Comparison of ENCODE assay signal across 22 cellular contexts in the genomic region with DNA sequence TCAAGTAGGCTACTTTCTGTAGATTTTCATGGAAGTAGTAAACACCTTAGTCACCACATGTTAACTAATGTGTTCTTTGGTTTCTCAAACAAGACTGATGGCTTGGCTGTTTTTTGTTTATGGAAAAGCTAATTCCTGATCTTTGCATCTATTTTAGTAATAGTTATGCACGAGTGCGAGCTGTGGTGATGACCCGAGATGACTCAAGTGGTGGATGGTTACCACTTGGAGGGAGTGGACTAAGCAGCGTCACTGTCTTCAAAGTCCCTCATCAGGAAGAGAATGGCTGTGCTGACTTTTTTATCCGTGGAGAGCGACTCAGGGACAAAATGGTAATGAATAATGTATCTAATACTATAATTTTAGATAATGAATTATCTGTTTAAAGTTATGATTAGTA. TPM values are rescaled to one million over a fixed set of nuclear protein-coding genes. Genes with fewer than 3 reads are reported as not detected.
DNase-seq lines count a peak whose midpoint lies in the region; ATAC-seq, FAIRE-seq and TF ChIP-seq lines count a peak whose summit lies in the region.
"Had no signal": no experiment of that assay in that cellular context is flagged by ENCODE, and none has a peak within 500 bp of the region (broad histone marks: within the 10 kb centered on the region; RNA-seq: fewer than 3 reads in every experiment).

No MANE protein-coding gene starts in this region.

- in situ Hi-C loops in K562 (cut with MboI), result no loop called here

- FAIRE-seq in K562 (lab: Jason Lieb, UNC), result peak; percentile 37

- H3K79me1 ChIP-seq in H9 (ENCODE audit: insufficient read depth, low read depth, low read length, poor library complexity, severe bottlenecking), result peaks cover 8% of the 10 kb centered on the region

- H2AK5ac ChIP-seq in H9 (ENCODE audit: insufficient read length, low read length), result no peak overlapping the region

- TF ChIP-seq POLR2A in K562 (conservative IDR thresholded peaks at IDR 0.05), result no peak

- no peak overlapping the region for H2BK120ac ChIP-seq in H9 (ENCODE audit: low read depth, low read length, poor library complexity, severe bottlenecking)

- H2AFZ ChIP-seq in H9 (ENCODE audit: low read length), result no peak overlapping the region
- H2AFZ ChIP-seq in K562 (ENCODE audit: low read depth, low read length), result no peak overlapping the region

- ATAC-seq in K562, result no peak
- ATAC-seq: foreskin keratinocyte had no signal

- intact Hi-C loops in K562 (cut with micrococcal nuclease), result no loop called here

- no peaks in the 10 kb centered on the region for H3K9me1 ChIP-seq in K562 (ENCODE audit: control insufficient read depth, insufficient read depth, low read length)

- no peak overlapping the region for H3K4me2 ChIP-seq in H9 (ENCODE audit: insufficient read depth, insufficient read length, low read length)
- H3K4me2 ChIP-seq in K562 (ENCODE audit: insufficient read depth, low read length), result no peak overlapping the region

- no peak overlapping the region for H2BK5ac ChIP-seq in H9 (ENCODE audit: insufficient read length, low read length)

- no peak overlapping the region for H3K27ac ChIP-seq in AG04450 (ENCODE audit: low read depth, low read length)
- H3K27ac ChIP-seq in H9 (ENCODE audit: insufficient read length, low read depth, low read length), result no peak overlapping the region
- H3K27ac ChIP-seq in K562 (ENCODE audit: extremely low read depth, low read depth, low read length), result no peak overlapping the region
- H3K27ac ChIP-seq: foreskin keratinocyte, prostate gland had no signal

- no peak overlapping the region for H2BK20ac ChIP-seq in H9 (ENCODE audit: low read depth, low read length, poor library complexity, severe bottlenecking)

- peaks cover 13 to 21% of the 10 kb centered on the region in 2 experiments for H3K4me1 Mint-ChIP-seq in H9
- H3K4me1 Mint-ChIP-seq: nephron progenitor cell had no signal

- H2BK12ac ChIP-seq in H9 (ENCODE audit: insufficient read length, low read depth, low read length), result no peak overlapping the region

- CTCF ChIA-PET in AG04450 (lab: Charles Lee) (interaction anchor here (0.7 to 1.1 kb wide), 2 partner anchors 303 to 318 kb away, joined by 3 read pairs; no protein-coding TSS in a partner anchor), K562 (lab: Yijun Ruan, JAX; ENCODE audit: low intra/inter-chr PET ratio) (no interaction called here)

- no peak for TF ChIP-seq CTCF in AG04450 (IDR thresholded peaks at IDR 0.05; ENCODE audit: low read depth, low read length)
- TF ChIP-seq CTCF in H9 (conservative IDR thresholded peaks at IDR 0.05), result no peak
- no peak for TF ChIP-seq CTCF in K562 (IDR thresholded peaks at IDR 0.05 in 2 of 3, conservative IDR thresholded peaks at IDR 0.05 in 1 of 3; ENCODE audit: insufficient read depth in 2 of 3, low read depth in 1 of 3, low read length in 3 of 3)

- peak overlapping the region in 2 of 3 experiments; percentile 9 to 67; a peak in 4 of 7 replicates for H3K27ac Mint-ChIP-seq in H9
- H3K27ac Mint-ChIP-seq: activated CD4-positive, alpha-beta T cell treated with anti-CD3 and anti-CD28 coated beads, Interleukin-2, amount 10 ng/mL, durations not matched to agents 24 days and 14 days had no signal

- no peak for TF ChIP-seq EP300 in K562 (IDR thresholded peaks at IDR 0.05; ENCODE audit: low read length)

- H3K79me2 ChIP-seq in H9 (ENCODE audit: insufficient read depth, low read length), result peaks cover 13% of the 10 kb centered on the region; the same call in 1 of the 2 replicates
- H3K79me2 ChIP-seq in K562 (ENCODE audit: control insufficient read depth, insufficient read depth, low read length), result peaks cover 44% of the 10 kb centered on the region

- POLR2A ChIA-PET in AG04450 (lab: Yijun Ruan, JAX) (interaction anchor here (1.1 kb wide), 1 partner anchor 48 kb away, joined by 3 read pairs; no protein-coding TSS in a partner anchor), K562 (lab: Yijun Ruan, JAX) (interaction anchor here (0.6 to 1.0 kb wide), 2 partner anchors 27 to 35 kb away, joined by 3 read pairs; no protein-coding TSS in a partner anchor)

- no peak overlapping the region for H4K91ac ChIP-seq in H9 (ENCODE audit: insufficient read length, low read depth, low read length)

- no peak overlapping the region for H2BK15ac ChIP-seq in H9 (ENCODE audit: low read depth, low read length)

- H3K4ac ChIP-seq in H9 (ENCODE audit: low read depth, low read length), result no peak overlapping the region

- H3K9me3 Mint-ChIP-seq in H9, result no peaks in the 10 kb centered on the region
- H3K9me3 Mint-ChIP-seq: activated CD4-positive, alpha-beta T cell treated with anti-CD3 and anti-CD28 coated beads, Interleukin-2, amount 10 ng/mL, durations not matched to agents 24 days and 14 days; nephron progenitor cell had no signal

- no peak overlapping the region for H3K56ac ChIP-seq in H9 (ENCODE audit: insufficient read length, low read depth, low read length)

- no peak overlapping the region for H3K4me3 Mint-ChIP-seq in H9
- H3K4me3 Mint-ChIP-seq: activated CD4-positive, alpha-beta T cell treated with anti-CD3 and anti-CD28 coated beads, Interleukin-2, amount 10 ng/mL, durations not matched to agents 24 days and 14 days; nephron progenitor cell had no signal

- H3K9me3 ChIP-seq in AG04450 (ENCODE audit: control insufficient read depth, insufficient read depth, low read length), result no peaks in the 10 kb centered on the region
- H3K9me3 ChIP-seq in H9 (ENCODE audit: control insufficient read depth, low read depth, low read length), result no peaks in the 10 kb centered on the region
- no peaks in the 10 kb centered on the region for H3K9me3 ChIP-seq in K562 (replicated peaks; ENCODE audit: control insufficient read depth, insufficient read depth, low read depth, low read length)
- H3K9me3 ChIP-seq: MG63, prostate gland had no signal

- H3K9ac ChIP-seq in H9 (ENCODE audit: extremely low read depth, insufficient read length, low read length) (no peak overlapping the region), K562 (ENCODE audit: insufficient read depth in 1 of 2, low read depth in 2 of 2, low read length in 2 of 2) (no peak overlapping the region)

- DNase-seq in AG04450 (ENCODE audit: low read depth, low spot score) (peak; percentile 13), H9 (no peak), K562 (ENCODE audit: extremely low read depth in 1 of 4, low spot score in 3 of 4) (no peak), myocyte (ENCODE audit: low read depth) (peak; percentile 85), NCI-H82 (lab: John Stamatoyannopoulos, UW) (no peak), NCI-H1694 (lab: John Stamatoyannopoulos, UW) (no peak), NCI-H774 (lab: John Stamatoyannopoulos, UW) (no peak), NCI-H146 (lab: John Stamatoyannopoulos, UW) (no peak)
- DNase-seq: activated CD4-positive, alpha-beta T cell treated with anti-CD3 and anti-CD28 coated beads, Interleukin-2, amount 10 ng/mL, durations not matched to agents 24 days and 14 days; activated CD8-positive, alpha-beta memory T cell treated with anti-CD3 and anti-CD28 coated beads, Interleukin-2, amount 50 U/mL, for 4 hours; activated effector memory CD4-positive, alpha-beta T cell treated with anti-CD3 and anti-CD28 coated beads, Interleukin-2, amount 50 U/mL, for 16 hours; cerebellar nuclear complex; effector memory CD4-positive, alpha-beta T cell; foreskin keratinocyte; kidney glomerular epithelial cell; MG63; NCI-H187 treated with DMSO at 0.1 percent for 48 hours; NCI-H345; nephron progenitor cell; NK-92 treated with Interleukin-12 subunit alpha and Interleukin-12 subunit beta, amount 100 ng/mL, for 24 hours; RPMI8226 had no signal

- H3K27me3 Mint-ChIP-seq in H9 (ENCODE audit: low read depth), result no peaks in the 10 kb centered on the region

- no peaks in the 10 kb centered on the region for H3K23me2 ChIP-seq in H9 (ENCODE audit: insufficient read length, low read depth, low read length, poor library complexity, severe bottlenecking)

- no peak overlapping the region for H3K18ac ChIP-seq in H9 (ENCODE audit: insufficient read length, low read depth, low read length)

- no peak overlapping the region for H3K23ac ChIP-seq in H9 (ENCODE audit: insufficient read length, low read depth, low read length)

- peaks cover 4 to 9% (median 8%) of the 10 kb centered on the region in 3 experiments; a peak in 4 of 7 replicates for H3K36me3 Mint-ChIP-seq in H9 (ENCODE audit: insufficient read depth in 1 of 3, low read depth in 3 of 3)

- no peak for TF ChIP-seq RAD21 in K562 (CRISPR knock-in tag; conservative IDR thresholded peaks at IDR 0.05 in 1 of 2, IDR thresholded peaks at IDR 0.05 in 1 of 2)

- H3K27me3 ChIP-seq in AG04450 (ENCODE audit: control insufficient read depth, insufficient read depth, low read length) (no peaks in the 10 kb centered on the region), H9 (ENCODE audit: insufficient read depth, low read length) (no peaks in the 10 kb centered on the region), K562 (ENCODE audit: control insufficient read depth in 2 of 2, insufficient read depth in 2 of 2, low read length in 2 of 2) (no peaks in the 10 kb centered on the region)
- H3K27me3 ChIP-seq: foreskin keratinocyte, MG63 had no signal

- no CpG with 5 or more reads among the region's 6 CpGs for whole genome bisulfite sequencing in H9 (ENCODE audit: extremely low coverage, insufficient read length, low lambda C conversion rate)
- WGBS in K562 (ENCODE audit: insufficient coverage, low coverage, missing lambda C conversion rate), result 95% methylated on average over 6 of the region's 6 CpGs

- no peak overlapping the region for H4K8ac ChIP-seq in H9 (replicated peaks; ENCODE audit: insufficient read length, low read depth, low read length)

- no peak overlapping the region for H4K5ac ChIP-seq in H9 (ENCODE audit: insufficient read length, low read depth, low read length)

- H3K36me3 ChIP-seq in K562 (ENCODE audit: control insufficient read depth, insufficient read depth, low read length), result peaks cover 24% of the 10 kb centered on the region
- H3K36me3 ChIP-seq: prostate gland had no signal

- H3K4me3 ChIP-seq in AG04450 (ENCODE audit: low read depth, low read length) (no peak overlapping the region), K562 (no peak overlapping the region)
- H3K4me3 ChIP-seq: MG63, prostate gland had no signal

- H3K4me1 ChIP-seq in H9 (ENCODE audit: insufficient read depth, low read length), result peaks cover 5% of the 10 kb centered on the region; the same call in 1 of the 2 replicates
- H3K4me1 ChIP-seq in K562 (replicated peaks in 1 of 2; ENCODE audit: control insufficient read depth in 2 of 2, insufficient read depth in 2 of 2, low read length in 2 of 2), result no peaks in the 10 kb centered on the region
- H3K4me1 ChIP-seq: prostate gland had no signal

- no peak overlapping the region for H3K14ac ChIP-seq in H9 (ENCODE audit: insufficient read depth, low read length)

- H4K20me1 ChIP-seq in H9 (ENCODE audit: control insufficient read depth, insufficient read depth, insufficient read length) (no peaks in the 10 kb centered on the region), K562 (replicated peaks; ENCODE audit: control insufficient read depth, insufficient read depth, low read length) (no peaks in the 10 kb centered on the region)

- H3T11ph ChIP-seq in H9 (ENCODE audit: low read length), result no peak overlapping the region

- BruUV-seq in K562 (replicated peaks; lab: Mats Ljungman, UMichigan), result no TSS peak

RNA-seq across cellular contexts. Expression of a gene that starts 46.6 kb away (rescaled TPM):
- polyA plus RNA-seq in AG04450 (2011; rRNA removed) (10.7 and 15.1 TPM in 2 replicates), K562 (2011; rRNA removed) (4.5 and 4.7 TPM in 2 replicates), K562 (2014; fragmentation: Illumina TruSeq; extraction: Trizol) (7.9 and 8.1 TPM in 2 replicates), K562 (2014; fragmentation: Nextera tagmentation; extraction: Ambion mirVana) (1 to 10 TPM; 2.8 to 3.6 TPM), K562 (2014; rRNA removed) (4.2 and 5.0 TPM in 2 replicates)
- polyA minus RNA-seq in AG04450 (2011; rRNA and poly(A)+ RNA removed), result 29.6 and 34.2 TPM in 2 replicates
- total RNA-seq in H9 (2021) (41.0 and 42.1 TPM in 2 replicates), K562 (2014; rRNA removed) (12.6 and 12.9 TPM in 2 replicates), K562 (2014; rRNA removed; fragmentation: Illumina TruSeq; extraction: Trizol) (16.8 and 18.7 TPM in 2 replicates), K562 (2015; rRNA removed; fragmentation: Illumina TruSeq; extraction: Trizol) (11.4 and 11.9 TPM in 2 replicates), K562 (2021) (15.1 and 17.4 TPM in 2 replicates), myocyte (25.8 and 36.4 TPM in 2 replicates)
- 8.8 and 34.6 TPM in 2 replicates for total RNA-seq in K562 (2011; cell fraction: chromatin; rRNA removed; ENCODE audit: low replicate concordance)
- total RNA-seq in K562 (2011; cell fraction: nucleolus; rRNA removed), result 4.8 and 6.8 TPM in 2 replicates
- total RNA-seq in K562 (2011; cell fraction: nucleoplasm; rRNA removed), result 12.5 and 16.1 TPM in 2 replicates
- 1.1 and 2.3 TPM in 2 replicates for polyA plus RNA-seq in K562 (2011; cell fraction: cytosol; rRNA removed)
- polyA plus RNA-seq in K562 (2011; cell fraction: nucleus; rRNA removed), result 4.3 and 5.1 TPM in 2 replicates
- 6.3 and 6.8 TPM in 2 replicates for polyA plus RNA-seq in K562 (2012)
- polyA minus RNA-seq in K562 (2011; rRNA and poly(A)+ RNA removed), result 20.4 and 23.8 TPM in 2 replicates
- polyA minus RNA-seq in K562 (2011; cell fraction: cytosol; rRNA and poly(A)+ RNA removed), result 6.5 and 7.7 TPM in 2 replicates
- polyA minus RNA-seq in K562 (2011; cell fraction: nucleus; rRNA and poly(A)+ RNA removed), result 13.5 and 22.7 TPM in 2 replicates
- 8.3 TPM for polyA plus RNA-seq in myocyte (2012)

Comparison
In these comparisons a context has a peak if more than half of its experiments do, and no peak if none do; other contexts are left out.
1. DNase-seq: peak in AG04450 (single experiment) and myocyte (single experiment); none in H9 (single experiment), K562 (0 of 4), NCI-H82 (single experiment), NCI-H1694 (single experiment), NCI-H774 (single experiment) and NCI-H146 (single experiment).